Comparison of ENCODE assay signal across 8 cellular contexts in the genomic region with DNA sequence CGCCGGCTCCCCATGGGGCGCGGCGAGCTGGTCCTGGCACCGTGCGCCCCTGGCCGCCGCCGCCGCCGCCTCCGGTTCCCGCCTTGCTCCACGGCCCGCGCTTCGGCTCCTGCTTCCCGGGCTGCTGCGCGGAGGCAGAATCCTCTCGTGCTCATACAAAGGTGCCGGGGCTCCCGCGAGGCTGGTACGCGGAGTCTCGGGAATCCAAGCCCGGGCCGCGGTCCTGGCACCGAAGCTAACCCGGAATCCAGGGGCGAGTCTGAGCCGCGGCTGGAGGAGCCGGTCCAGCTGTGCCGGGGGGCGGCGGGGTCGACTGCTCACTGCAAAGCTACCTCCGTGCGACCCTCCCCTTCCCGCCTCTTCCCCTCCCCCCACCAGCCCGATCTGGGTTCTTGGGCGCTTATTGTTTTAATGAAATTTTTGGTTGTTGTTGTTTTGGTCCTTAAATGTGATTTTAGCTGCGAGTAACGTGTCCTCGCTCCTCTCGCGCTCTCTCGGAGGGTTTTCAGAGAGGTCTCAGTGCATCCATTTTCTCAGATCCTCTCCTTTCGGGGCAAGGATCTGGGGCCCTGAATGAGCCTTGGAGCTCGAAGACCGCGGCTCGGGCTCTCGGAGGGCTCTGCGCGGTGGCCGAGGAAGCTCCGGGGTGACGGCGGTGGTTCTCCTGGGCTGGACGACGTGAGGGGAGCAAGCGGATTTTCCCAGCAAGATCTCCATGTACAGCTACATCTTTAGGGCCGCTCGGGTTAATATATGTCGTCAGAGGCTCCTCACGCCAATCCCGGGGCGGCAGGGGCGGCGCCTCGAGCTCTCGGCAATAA. TPM values are rescaled to one million over a fixed set of nuclear protein-coding genes. Genes with fewer than 3 reads are reported as not detected.
A peak's percentile ranks its signal among the peaks of the same experiment; 100 is the strongest.
DNase-seq lines count a peak whose midpoint lies in the region; ATAC-seq and TF ChIP-seq lines count a peak whose summit lies in the region.

A gene (minus strand): TSS at position 725 of the 821 bp plus-strand sequence. CDS start 940 bp downstream, outside the sequence.

- peak within 1 kb of the TSS; percentile 64 for H3K4me3 Mint-ChIP-seq in memory B cell

- intact Hi-C loops in body of pancreas (cut with DNase I) (no loop called here), aorta (cut with DNase I) (loop anchor here in 1 of 2 donors (5.0 kb wide), 2 partner anchors 58 to 218 kb away; no protein-coding TSS in a partner anchor)

- TF ChIP-seq POLR2A in body of pancreas (IDR thresholded peaks at IDR 0.05), result peak in 2 of 3 donors; percentile 67 to 70

- H3K36me3 Mint-ChIP-seq in memory B cell, result peaks cover 4% of the 10 kb centered on the region

- WGBS in body of pancreas, 2 donors, result 1 to 3% methylated on average over 37 to 77 of the region's 77 CpGs
- WGBS in aorta, 2 donors, result 1% methylated on average over 59 to 77 of the region's 77 CpGs

- H3K36me3 ChIP-seq in body of pancreas (replicated peaks in 1 of 2; ENCODE audit: insufficient read depth in 1 of 2, low read depth in 2 of 2) (no peaks in the 10 kb centered on the region), aorta (ENCODE audit: control insufficient read depth in 1 of 2, insufficient read depth in 2 of 2, low read length in 1 of 2) (no peaks in the 10 kb centered on the region)

- ATAC-seq in body of pancreas (peak; percentile 60), memory B cell (ENCODE audit: low read depth) (no peak), aorta (ENCODE audit: low FRiP score) (peak; percentile 17), GM19467 (IDR thresholded peaks at IDR 0.05; ENCODE audit: unreplicated experiment) (no peak)

- peak within 1 kb of the TSS; percentile 12 to 77 (median 65) for H3K27ac ChIP-seq in body of pancreas
- peak within 1 kb of the TSS; percentile 95 to 99 for H3K27ac ChIP-seq in aorta (ENCODE audit: low read depth in 1 of 2, low read length in 2 of 2)

- no peak for TF ChIP-seq CTCF in body of pancreas (IDR thresholded peaks at IDR 0.05)

- peaks cover 31% of the 10 kb centered on the region for H3K27me3 Mint-ChIP-seq in memory B cell

- H3K27ac Mint-ChIP-seq in memory B cell, result peak within 1 kb of the TSS; percentile 14

- DNase-seq in DMS79 (lab: John Stamatoyannopoulos, UW), result peak; percentile 8
- DNase-seq in NCI-H2107 (lab: John Stamatoyannopoulos, UW), result peak; percentile 16
- peak in 3 of 4 donors; percentile 56 to 68 (median 60) for DNase-seq in body of pancreas
- no peak for DNase-seq in memory B cell (ENCODE audit: low spot score in 2 of 2)
- DNase-seq in aorta, result peak; percentile 82 to 84
- no peak for DNase-seq in Kasumi-1 (lab: John Stamatoyannopoulos, UW)
- DNase-seq in 8988T, result no peak

- H3K27me3 ChIP-seq in body of pancreas (peaks cover 0 to 26% of the 10 kb centered on the region in 2 donors), aorta (ENCODE audit: control insufficient read depth in 1 of 2, insufficient read depth in 2 of 2, low read length in 1 of 2) (no peaks in the 10 kb centered on the region)

- H3K9me3 ChIP-seq in body of pancreas (no peaks in the 10 kb centered on the region), aorta (ENCODE audit: control insufficient read depth, low read length) (no peaks in the 10 kb centered on the region)

- H3K9me3 Mint-ChIP-seq in memory B cell, result peaks cover 11% of the 10 kb centered on the region

- H3K4me3 ChIP-seq in body of pancreas (peak within 1 kb of the TSS; percentile 21 to 34), aorta (ENCODE audit: low read length in 2 of 2) (peak within 1 kb of the TSS; percentile 86 to 97)

- peaks cover 5% of the 10 kb centered on the region for H3K4me1 Mint-ChIP-seq in memory B cell

- H3K4me1 ChIP-seq in body of pancreas (peaks cover 19% of the 10 kb centered on the region), aorta (ENCODE audit: control insufficient read depth in 1 of 2, insufficient read depth in 2 of 2, low read length in 2 of 2) (no peaks in the 10 kb centered on the region)

RNA-seq across cellular contexts. Expression of the gene that starts here (rescaled TPM):
- total RNA-seq in body of pancreas, result 10 to 100 TPM in 1 of 2 donors, 1 to 10 TPM in 1; 7.3 to 11.4 TPM
- 10 to 100 TPM in 1 of 2 donors, 1 to 10 TPM in 1; 5.2 to 19.5 TPM for total RNA-seq in aorta
- polyA plus RNA-seq in aorta, result 10 to 100 TPM; 17.0 to 36.7 TPM

Comparison
In these comparisons a context has a peak if more than half of its experiments do, and no peak if none do; other contexts are left out.
1. DNase-seq: peak in DMS79 (single experiment), NCI-H2107 (single experiment), body of pancreas (3 of 4) and aorta (2 of 2); none in memory B cell (0 of 2), Kasumi-1 (0 of 2) and 8988T (single experiment).
2. ATAC-seq: peak in body of pancreas (single experiment) and aorta (single experiment); none in memory B cell (single experiment) and GM19467 (single experiment).